1 cellular context compared by ENCODE assay signal in genomic region chr2:215394102-215394805, GRCh38.
TF ChIP-seq lines count a peak whose summit lies in the region.

No MANE protein-coding gene starts in this region.

TF ChIP-seq in IMR-90, 13 proteins besides CTCF, POLR2A, EP300 and RAD21 (continued from another document):
- TF ChIP-seq MAFK (IDR thresholded peaks at IDR 0.05; ENCODE audit: low read depth, low read length) (no peak), RCOR1 (IDR thresholded peaks at IDR 0.05; ENCODE audit: insufficient replicate concordance, low read length) (no peak), FOS (IDR thresholded peaks at IDR 0.05; ENCODE audit: low read depth, low read length) (no peak), BHLHE40 (IDR thresholded peaks at IDR 0.05; ENCODE audit: low read depth, low read length) (no peak), USF2 (IDR thresholded peaks at IDR 0.05; ENCODE audit: low read depth, low read length) (no peak)
